ENCODE assay signal across 19 cellular contexts in genomic region chr22:49137216-49137840, GRCh38.
"Had no signal": no experiment of that assay in that cellular context is flagged by ENCODE, and none has a peak within 500 bp of the region (broad histone marks: within the 10 kb centered on the region; RNA-seq: fewer than 3 reads in every experiment).

No MANE protein-coding gene starts in this region.

- DNase-seq: activated B cell treated with CpG ODN at 0.5 μM for 24 hours; activated CD4-positive, alpha-beta T cell treated with anti-CD3 and anti-CD28 coated beads for 4 hours; activated CD8-positive, alpha-beta T cell treated with anti-CD3 and anti-CD28 coated beads, Interleukin-2, amount 10 ng/mL, durations not matched to agents 7 days and 5 days; activated effector memory CD4-positive, alpha-beta T cell treated with anti-CD3 and anti-CD28 coated beads, Interleukin-2, amount 50 U/mL, for 16 hours; activated naive CD4-positive, alpha-beta T cell treated with anti-CD3 and anti-CD28 coated beads, Interleukin-2, amount 50 U/mL, for 16 hours; activated T-cell treated with anti-CD3 and anti-CD28 coated beads, Interleukin-2, amount 50 U/mL, for 72 hours; aorta; brain microvascular endothelial cell; colonic mucosa; foreskin keratinocyte; hippocampal formation; left colon; retina; stimulated activated CD4-positive, alpha-beta T cell treated with anti-CD3 and anti-CD28 coated beads, Interleukin-12 subunit alpha, Interleukin-12 subunit beta, amount 100 ng/mL, for 4 hours; stimulated activated CD4-positive, alpha-beta T cell treated with anti-CD3 and anti-CD28 coated beads, Interleukin-1b, Interleukin-23, amount 100 ng/mL, for 48 hours; stimulated activated CD8-positive, alpha-beta memory T cell treated with anti-CD3 and anti-CD28 coated beads, Interleukin-4, amount 100 ng/mL, for 48 hours; stimulated activated naive CD4-positive, alpha-beta T cell; T-helper 9 cell had no signal

- H3K9me3 ChIP-seq: colonic mucosa had no signal

- H3K4me1 ChIP-seq: colonic mucosa, foreskin keratinocyte had no signal

- H3K27me3 ChIP-seq: brain microvascular endothelial cell, colonic mucosa, foreskin keratinocyte had no signal

- ATAC-seq: activated CD8-positive, alpha-beta T cell treated with anti-CD3 and anti-CD28 coated beads, Interleukin-2, amount 10 ng/mL, durations not matched to agents 7 days and 5 days; activated T-cell treated with anti-CD3 and anti-CD28 coated beads, Interleukin-2, amount 50 U/mL, for 72 hours; foreskin keratinocyte; left colon had no signal

- H3K27ac ChIP-seq: brain microvascular endothelial cell, colonic mucosa, foreskin keratinocyte had no signal

- H3K36me3 ChIP-seq: brain microvascular endothelial cell, colonic mucosa had no signal

- H3K4me3 ChIP-seq: colonic mucosa, lung had no signal
